In genomic region chr4:53816561-53816960, GRCh38 we compare ENCODE assay signal across 23 cellular contexts.
"Had no signal": no experiment of that assay in that cellular context is flagged by ENCODE, and none has a peak within 500 bp of the region (broad histone marks: within the 10 kb centered on the region; RNA-seq: fewer than 3 reads in every experiment).

No MANE protein-coding gene starts in this region.

- H3K4me1 Mint-ChIP-seq: activated CD4-positive, alpha-beta memory T cell treated with anti-CD3 and anti-CD28 coated beads, Interleukin-2, amount 10 ng/mL, durations not matched to agents 7 days and 5 days; activated CD4-positive, alpha-beta T cell treated with anti-CD3 and anti-CD28 coated beads for 36 hours; brain; natural killer cell; stimulated activated naive B cell treated with anti-CD40 and anti-IgM and Interleukin-4, amounts not matched to agents 10 μg/mL and 1 μg/mL and 100 μg/mL, for 72 hours had no signal

- H3K9me3 Mint-ChIP-seq: activated CD4-positive, alpha-beta memory T cell treated with anti-CD3 and anti-CD28 coated beads, Interleukin-2, amount 10 ng/mL, durations not matched to agents 7 days and 5 days; activated naive CD4-positive, alpha-beta T cell treated with anti-CD3 and anti-CD28 coated beads, Interleukin-2, amount 50 U/mL, for 72 hours; brain; natural killer cell; stimulated activated naive B cell treated with anti-CD40 and anti-IgM and Interleukin-4, amounts not matched to agents 10 μg/mL and 1 μg/mL and 100 μg/mL, for 72 hours; T-helper 1 cell treated with Interleukin-12 subunit alpha and Interleukin-12 subunit beta and Interleukin-4 antibody, amounts not matched to agents 30 μg/mL and 1 μg/mL, for 36 hours had no signal

- H3K4me1 ChIP-seq: heart right ventricle had no signal

- H3K27me3 ChIP-seq: esophagus muscularis mucosa, heart right ventricle, transverse colon had no signal

- H3K27me3 Mint-ChIP-seq: activated CD4-positive, alpha-beta memory T cell treated with anti-CD3 and anti-CD28 coated beads, Interleukin-2, amount 10 ng/mL, durations not matched to agents 7 days and 5 days had no signal

- H3K9me3 ChIP-seq: esophagus muscularis mucosa, heart right ventricle, mucosa of descending colon, transverse colon had no signal

- ATAC-seq: activated CD4-positive, alpha-beta T cell treated with anti-CD3 and anti-CD28 coated beads for 36 hours; activated naive CD4-positive, alpha-beta T cell treated with anti-CD3 and anti-CD28 coated beads, Interleukin-2, amount 50 U/mL, for 72 hours; heart right ventricle; left colon; mucosa of descending colon; natural killer cell; stimulated activated naive B cell treated with anti-CD40 and anti-IgM and Interleukin-4, amounts not matched to agents 10 μg/mL and 1 μg/mL and 100 μg/mL, for 72 hours had no signal

- DNase-seq: activated CD4-positive, alpha-beta memory T cell treated with anti-CD3 and anti-CD28 coated beads, Interleukin-2, amount 10 ng/mL, durations not matched to agents 7 days and 5 days; activated CD4-positive, alpha-beta T cell treated with anti-CD3 and anti-CD28 coated beads for 36 hours; activated gamma-delta T cell; activated T-cell treated with anti-CD3 and anti-CD28 coated beads, Interleukin-2, amount 50 U/mL, for 48 hours; amygdala; central memory CD4-positive, alpha-beta T cell; heart right ventricle; left colon; mammary epithelial cell; mucosa of descending colon; natural killer cell; nucleus accumbens; stimulated activated CD4-positive, alpha-beta T cell treated with anti-CD3 and anti-CD28 coated beads, Interleukin-15, amount 100 ng/mL, for 24 hours; stimulated activated CD4-positive, alpha-beta T cell treated with anti-CD3 and anti-CD28 coated beads, Interleukin-4, amount 100 ng/mL, for 1 hour; stimulated activated naive B cell treated with anti-CD40 and anti-IgM and Interleukin-4, amounts not matched to agents 10 μg/mL and 1 μg/mL and 100 μg/mL, for 72 hours; transverse colon; WERI-Rb-1 had no signal

- H3K36me3 ChIP-seq: esophagus muscularis mucosa, heart right ventricle, transverse colon, WERI-Rb-1 had no signal

- H3K4me3 ChIP-seq: coronary artery, esophagus muscularis mucosa, heart right ventricle, mucosa of descending colon, skin epidermis, transverse colon had no signal

- H3K4me3 Mint-ChIP-seq: activated CD4-positive, alpha-beta memory T cell treated with anti-CD3 and anti-CD28 coated beads, Interleukin-2, amount 10 ng/mL, durations not matched to agents 7 days and 5 days; activated CD4-positive, alpha-beta T cell treated with anti-CD3 and anti-CD28 coated beads for 36 hours; brain; natural killer cell; stimulated activated naive B cell treated with anti-CD40 and anti-IgM and Interleukin-4, amounts not matched to agents 10 μg/mL and 1 μg/mL and 100 μg/mL, for 72 hours; T-helper 1 cell treated with Interleukin-12 subunit alpha and Interleukin-12 subunit beta and Interleukin-4 antibody, amounts not matched to agents 30 μg/mL and 1 μg/mL, for 36 hours had no signal

- H3K36me3 Mint-ChIP-seq: activated naive CD4-positive, alpha-beta T cell treated with anti-CD3 and anti-CD28 coated beads, Interleukin-2, amount 50 U/mL, for 72 hours; brain; natural killer cell; stimulated activated naive B cell treated with anti-CD40 and anti-IgM and Interleukin-4, amounts not matched to agents 10 μg/mL and 1 μg/mL and 100 μg/mL, for 72 hours had no signal

- H3K27ac ChIP-seq: coronary artery, esophagus muscularis mucosa, heart right ventricle, skin epidermis, transverse colon, WERI-Rb-1 had no signal
